ENCODE assay signal across 1 cellular context in the genomic region with DNA sequence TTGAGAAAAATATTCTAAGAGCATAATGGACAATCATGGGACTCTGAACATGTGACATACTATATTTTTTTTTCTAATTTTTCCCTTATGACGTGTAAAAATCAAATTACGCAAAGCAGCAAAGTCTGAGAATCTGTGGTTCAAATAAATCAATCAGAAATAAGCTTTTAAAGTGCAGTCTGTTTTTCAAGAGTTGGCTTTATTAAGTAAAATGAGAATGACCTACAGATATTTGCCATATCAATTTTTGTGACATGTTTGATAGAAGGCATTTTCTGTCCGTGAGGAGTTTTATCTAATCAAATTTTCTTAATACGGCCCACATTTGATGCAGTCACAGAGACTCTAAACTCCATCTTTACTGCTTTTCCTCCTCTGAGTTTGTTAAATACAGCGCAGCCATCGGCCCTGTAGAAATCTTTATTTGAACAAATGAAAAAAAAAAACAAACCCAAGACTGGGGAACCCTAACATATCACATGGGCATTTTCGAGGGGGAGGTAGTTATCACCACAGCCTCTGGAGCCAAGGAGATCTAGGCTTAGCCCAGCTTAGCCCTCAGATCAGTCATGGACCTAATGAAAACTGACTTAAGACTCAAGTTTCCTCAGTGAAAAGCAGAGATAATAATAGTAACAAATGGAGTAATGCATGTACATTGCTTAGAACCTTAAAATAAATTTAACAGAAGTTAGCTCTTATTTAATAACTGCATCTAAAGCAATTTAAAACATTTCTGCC.
A peak's percentile ranks its signal among the peaks of the same experiment; 100 is the strongest.
TF ChIP-seq lines count a peak whose summit lies in the region.

No MANE protein-coding gene starts in this region.

TF ChIP-seq in SK-N-SH treated with all-trans-retinoic acid at 6 μM for 48 hours, 23 proteins besides CTCF, POLR2A, EP300 and RAD21 (continued from another document):
- peak; percentile 94; the same call in 1 of the 2 replicates for TF ChIP-seq ESRRG (CRISPR knock-in tag; IDR thresholded peaks at IDR 0.05)
- TF ChIP-seq OSR1 (CRISPR knock-in tag; IDR thresholded peaks at IDR 0.05): no peak
- TF ChIP-seq, protein P1, sequence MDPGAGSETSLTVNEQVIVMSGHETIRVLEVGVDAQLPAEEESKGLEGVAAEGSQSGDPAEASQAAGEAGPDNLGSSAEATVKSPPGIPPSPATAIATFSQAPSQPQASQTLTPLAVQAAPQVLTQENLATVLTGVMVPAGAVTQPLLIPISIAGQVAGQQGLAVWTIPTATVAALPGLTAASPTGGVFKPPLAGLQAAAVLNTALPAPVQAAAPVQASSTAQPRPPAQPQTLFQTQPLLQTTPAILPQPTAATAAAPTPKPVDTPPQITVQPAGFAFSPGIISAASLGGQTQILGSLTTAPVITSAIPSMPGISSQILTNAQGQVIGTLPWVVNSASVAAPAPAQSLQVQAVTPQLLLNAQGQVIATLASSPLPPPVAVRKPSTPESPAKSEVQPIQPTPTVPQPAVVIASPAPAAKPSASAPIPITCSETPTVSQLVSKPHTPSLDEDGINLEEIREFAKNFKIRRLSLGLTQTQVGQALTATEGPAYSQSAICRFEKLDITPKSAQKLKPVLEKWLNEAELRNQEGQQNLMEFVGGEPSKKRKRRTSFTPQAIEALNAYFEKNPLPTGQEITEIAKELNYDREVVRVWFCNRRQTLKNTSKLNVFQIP (CRISPR knock-in tag; IDR thresholded peaks at IDR 0.05; ENCODE audit: borderline replicate concordance, low read depth): peak; percentile 95; the same call in 1 of the 2 replicates
- peak; percentile 91 for TF ChIP-seq TCF4 (CRISPR knock-in tag; IDR thresholded peaks at IDR 0.05; ENCODE audit: borderline replicate concordance)
- no peak for TF ChIP-seq ZC3H10 (CRISPR knock-in tag; IDR thresholded peaks at IDR 0.05)
- TF ChIP-seq ZFP30 (CRISPR knock-in tag; IDR thresholded peaks at IDR 0.05): 0 out of 2 replicates have a peak, but pooled peaks have one; percentile 21
- TF ChIP-seq GLIS3 (CRISPR knock-in tag; IDR thresholded peaks at IDR 0.05): peak; percentile 90; the same call in 1 of the 2 replicates
- peak; percentile 50; the same call in 1 of the 2 replicates for TF ChIP-seq ZNF8 (CRISPR knock-in tag; IDR thresholded peaks at IDR 0.05)
